ENCODE assay signal across 8 cellular contexts in the genomic region with DNA sequence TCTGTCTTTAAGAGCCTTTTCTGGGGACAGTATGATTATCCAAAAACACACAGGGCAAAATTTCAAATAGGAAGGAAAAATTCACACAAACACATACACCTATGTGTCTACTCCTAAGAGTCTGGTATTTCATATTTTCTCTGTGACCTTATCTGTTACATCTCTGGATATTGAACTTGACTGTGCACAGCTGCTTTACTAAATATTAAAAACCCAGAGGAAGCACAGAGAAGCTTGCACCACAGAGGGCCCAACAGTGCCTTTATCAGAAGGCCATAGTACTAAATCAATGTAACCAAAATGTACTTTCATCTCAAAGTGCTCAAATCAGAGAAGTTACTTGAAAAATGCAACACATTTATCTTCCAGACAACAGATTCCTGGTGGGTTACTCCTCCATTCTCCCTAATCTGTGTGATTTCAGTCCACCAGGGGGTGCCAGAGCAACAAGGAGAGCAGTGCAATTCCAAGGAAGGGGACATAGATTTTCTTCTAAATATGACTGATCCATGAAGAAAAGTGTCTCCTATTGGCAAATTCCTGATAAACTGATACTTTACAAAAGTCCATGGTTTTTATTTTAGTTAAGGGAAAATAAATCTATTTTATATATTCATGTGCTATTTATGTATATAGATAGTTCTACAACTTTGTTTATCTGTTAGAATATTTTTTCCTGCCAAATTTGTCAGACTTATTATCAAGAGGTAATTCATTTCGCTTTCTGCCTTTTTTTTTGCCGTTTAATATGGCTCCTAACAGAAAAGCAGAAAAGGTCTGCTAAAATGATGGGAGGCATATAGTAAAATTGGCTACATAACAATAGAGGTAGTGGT.
A peak's percentile ranks its signal among the peaks of the same experiment; 100 is the strongest.
DNase-seq lines count a peak whose midpoint lies in the region; ATAC-seq, FAIRE-seq and TF ChIP-seq lines count a peak whose summit lies in the region.

No MANE protein-coding gene starts in this region.

- ATAC-seq in omental fat pad (ENCODE audit: low FRiP score) (no peak), GM21576 (IDR thresholded peaks at IDR 0.05; ENCODE audit: unreplicated experiment) (no peak)

- DNase-seq in 8988T (peak; percentile 6), GM04504 (ENCODE audit: low read depth) (peak; percentile 30), NCI-H146 treated with DMSO at 0.1 percent for 48 hours (lab: John Stamatoyannopoulos, UW; ENCODE audit: unreplicated experiment) (peak; percentile 60), foreskin melanocyte (peak; percentile 51), omental fat pad (ENCODE audit: low spot score) (peak; percentile 79)
- DNase-seq in central memory CD4-positive, alpha-beta T cell = no peak

- TF ChIP-seq CTCF in omental fat pad (IDR thresholded peaks at IDR 0.05) = peak in 1 of 3 donors; percentile 8

- peak; percentile 3 for FAIRE-seq in TTC549 (lab: Jason Lieb, UNC)
